ENCODE assay signal across 1 cellular context in genomic region chr15:80970018-80970657, GRCh38.
TF ChIP-seq lines count a peak whose summit lies in the region.

No MANE protein-coding gene starts in this region.

TF ChIP-seq in GM12878, 131 proteins besides CTCF, POLR2A, EP300 and RAD21 (continued from another document):
- no peak for TF ChIP-seq ZBTB11 (CRISPR knock-in tag; IDR thresholded peaks at IDR 0.05)
